In genomic region chr3:169534439-169534838, GRCh38 we compare ENCODE assay signal across 20 cellular contexts.
DNase-seq lines count a peak whose midpoint lies in the region; ATAC-seq and TF ChIP-seq lines count a peak whose summit lies in the region.
"Had no signal": no experiment of that assay in that cellular context is flagged by ENCODE, and none has a peak within 500 bp of the region (broad histone marks: within the 10 kb centered on the region; RNA-seq: fewer than 3 reads in every experiment).

No MANE protein-coding gene starts in this region.

- CTCF ChIA-PET in GM10248 (lab: Yijun Ruan, JAX) = interaction anchor here (1.3 kb wide), 1 partner anchor 16 kb away, joined by 4 read pairs; no protein-coding TSS in a partner anchor

- DNase-seq in DMS53 (lab: John Stamatoyannopoulos, UW) (peak; percentile 3), DMS53 treated with DMSO at 0.1 percent for 48 hours (lab: John Stamatoyannopoulos, UW; ENCODE audit: unreplicated experiment) (no peak), body of pancreas (no peak), prostate gland (ENCODE audit: low spot score) (peak; percentile 29), GM10248 (ENCODE audit: extremely low spot score) (no peak), GM20000 (ENCODE audit: low spot score) (no peak)
- DNase-seq in activated naive CD8-positive, alpha-beta T cell treated with anti-CD3 and anti-CD28 coated beads, Interleukin-2, amount 50 U/mL, for 24 hours = no peak
- DNase-seq: AML-193; Caco-2; CD4-positive, alpha-beta T cell; DMS79 treated with DMSO at 0.1 percent for 48 hours; GF-D8; GOT3; H9; IMR-90 had no signal

- H3K27ac Mint-ChIP-seq in activated naive CD8-positive, alpha-beta T cell treated with anti-CD3 and anti-CD28 coated beads, Interleukin-2, amount 50 U/mL, for 24 hours = no peak overlapping the region
- H3K27ac Mint-ChIP-seq: CD4-positive, alpha-beta T cell; H9 had no signal

- no peak overlapping the region for H3K4me3 Mint-ChIP-seq in activated naive CD8-positive, alpha-beta T cell treated with anti-CD3 and anti-CD28 coated beads, Interleukin-2, amount 50 U/mL, for 24 hours
- H3K4me3 Mint-ChIP-seq: CD4-positive, alpha-beta T cell; H9 had no signal

- H3K27ac ChIP-seq in body of pancreas = no peak overlapping the region
- no peak overlapping the region for H3K27ac ChIP-seq in prostate gland
- H3K27ac ChIP-seq: 22Rv1, A549, C4-2B had no signal

- no peak overlapping the region for H3K4me3 ChIP-seq in body of pancreas
- H3K4me3 ChIP-seq in prostate gland = no peak overlapping the region
- H3K4me3 ChIP-seq: A549, GM12878 had no signal

- POLR2A ChIA-PET in GM10248 (lab: Yijun Ruan, JAX) = no interaction called here

- intact Hi-C loops in body of pancreas (cut with DNase I) (no loop called here), prostate gland (cut with DNase I) (no loop called here)

- TF ChIP-seq POLR2A in body of pancreas (IDR thresholded peaks at IDR 0.05) = no peak
- TF ChIP-seq POLR2A in prostate gland (IDR thresholded peaks at IDR 0.05) = no peak

- WGBS in body of pancreas, 2 donors = 19 to 29% methylated on average over 1 of the region's 1 CpG
- WGBS in prostate gland = 30% methylated on average over 1 of the region's 1 CpG

- ATAC-seq in body of pancreas = peak; percentile 38
- peak; percentile 75 for ATAC-seq in esophagus mucosa
- no peak for ATAC-seq in activated naive CD8-positive, alpha-beta T cell treated with anti-CD3 and anti-CD28 coated beads, Interleukin-2, amount 50 U/mL, for 24 hours
- ATAC-seq: A549, GM12878 had no signal

- TF ChIP-seq CTCF in body of pancreas (IDR thresholded peaks at IDR 0.05) (no peak), prostate gland (IDR thresholded peaks at IDR 0.05) (no peak), GM10248 (IDR thresholded peaks at IDR 0.05; ENCODE audit: control extremely low read depth, extremely low read depth, low read depth, missing control alignments) (no peak), GM20000 (IDR thresholded peaks at IDR 0.05; ENCODE audit: extremely low read depth, missing control alignments) (no peak)

- no peaks in the 10 kb centered on the region for H3K9me3 ChIP-seq in body of pancreas
- H3K9me3 ChIP-seq in prostate gland = no peaks in the 10 kb centered on the region
- H3K9me3 ChIP-seq: A549, Caco-2 had no signal

- H3K36me3 ChIP-seq in body of pancreas (replicated peaks in 1 of 2; ENCODE audit: insufficient read depth in 1 of 2, low read depth in 2 of 2) = no peaks in the 10 kb centered on the region
- H3K36me3 ChIP-seq in prostate gland = no peaks in the 10 kb centered on the region

- no peaks in the 10 kb centered on the region for H3K9me3 Mint-ChIP-seq in activated naive CD8-positive, alpha-beta T cell treated with anti-CD3 and anti-CD28 coated beads, Interleukin-2, amount 50 U/mL, for 24 hours
- H3K9me3 Mint-ChIP-seq: CD4-positive, alpha-beta T cell; H9 had no signal

- no peaks in the 10 kb centered on the region for H3K36me3 Mint-ChIP-seq in activated naive CD8-positive, alpha-beta T cell treated with anti-CD3 and anti-CD28 coated beads, Interleukin-2, amount 50 U/mL, for 24 hours (ENCODE audit: low read depth)

- peaks cover 25% of the 10 kb centered on the region for H3K4me1 ChIP-seq in body of pancreas
- no peaks in the 10 kb centered on the region for H3K4me1 ChIP-seq in prostate gland (replicated peaks)
- H3K4me1 ChIP-seq: A549, Caco-2 had no signal

- H3K27me3 ChIP-seq in body of pancreas (no peaks in the 10 kb centered on the region), prostate gland (replicated peaks; ENCODE audit: insufficient read depth) (no peaks in the 10 kb centered on the region)

- H3K4me1 Mint-ChIP-seq in activated naive CD8-positive, alpha-beta T cell treated with anti-CD3 and anti-CD28 coated beads, Interleukin-2, amount 50 U/mL, for 24 hours = no peaks in the 10 kb centered on the region

- H3K27me3 Mint-ChIP-seq in activated naive CD8-positive, alpha-beta T cell treated with anti-CD3 and anti-CD28 coated beads, Interleukin-2, amount 50 U/mL, for 24 hours = no peaks in the 10 kb centered on the region

Comparison
In these comparisons a context has a peak if more than half of its experiments do, and no peak if none do; other contexts are left out.
1. DNase-seq: peak in DMS53 (single experiment) and prostate gland (single experiment); none in DMS53 treated with DMSO at 0.1 percent for 48 hours (single experiment), body of pancreas (0 of 4), GM10248 (single experiment), activated naive CD8-positive, alpha-beta T cell treated with anti-CD3 and anti-CD28 coated beads, Interleukin-2, amount 50 U/mL, for 24 hours (single experiment) and GM20000 (single experiment).